ENCODE assay signal across 8 cellular contexts in genomic region chr5:55172051-55172899, GRCh38. TPM values are rescaled to one million over a fixed set of nuclear protein-coding genes. Genes with fewer than 3 reads are reported as not detected.
DNase-seq lines count a peak whose midpoint lies in the region; ATAC-seq and TF ChIP-seq lines count a peak whose summit lies in the region.

No MANE protein-coding gene starts in this region.

- H3K27ac Mint-ChIP-seq in activated T-helper 2 cell treated with anti-CD3 and anti-CD28 coated beads, Interferon-gamma antibody, Interleukin-2, Interleukin-4, amounts not matched to agents 10 μg/mL and 5 μg/mL and 100 μg/mL, durations not matched to agents 14 hours and 24 hours and 36 hours, result peak overlapping the region; percentile 36

- H3K36me3 Mint-ChIP-seq in activated T-helper 2 cell treated with anti-CD3 and anti-CD28 coated beads, Interferon-gamma antibody, Interleukin-2, Interleukin-4, amounts not matched to agents 10 μg/mL and 5 μg/mL and 100 μg/mL, durations not matched to agents 14 hours and 24 hours and 36 hours (ENCODE audit: low read depth), result no peaks in the 10 kb centered on the region

- H3K27me3 ChIP-seq in HAP-1 (ENCODE audit: low read depth) (no peaks in the 10 kb centered on the region), upper lobe of right lung (peaks cover 61% of the 10 kb centered on the region)

- H3K4me1 ChIP-seq in HAP-1 (peaks cover 34% of the 10 kb centered on the region), upper lobe of right lung (peaks cover 20% of the 10 kb centered on the region)

- H3K27ac ChIP-seq in upper lobe of right lung, result no peak overlapping the region

- in situ Hi-C loops in HAP-1 (cut with MboI; ENCODE audit: low sequenced_read_pairs), result loop anchor here (10.0 to 25.0 kb wide), 2 partner anchors 53 to 635 kb away; partner anchors contain the start of gene MCIDAS

- H3K27me3 Mint-ChIP-seq in activated T-helper 2 cell treated with anti-CD3 and anti-CD28 coated beads, Interferon-gamma antibody, Interleukin-2, Interleukin-4, amounts not matched to agents 10 μg/mL and 5 μg/mL and 100 μg/mL, durations not matched to agents 14 hours and 24 hours and 36 hours (ENCODE audit: low read depth), result peaks cover 66% of the 10 kb centered on the region

- intact Hi-C loops in activated T-helper 2 cell treated with anti-CD3 and anti-CD28 coated beads, Interferon-gamma antibody, Interleukin-2, Interleukin-4, amounts not matched to agents 10 μg/mL and 5 μg/mL and 100 μg/mL, durations not matched to agents 14 hours and 24 hours and 36 hours (cut with micrococcal nuclease), result loop anchor here (1.0 to 5.0 kb wide), 4 partner anchors 55 to 1030 kb away; partner anchors contain the start of gene MCIDAS
- intact Hi-C loops in upper lobe of right lung (cut with DNase I), result no loop called here

- peaks cover 34% of the 10 kb centered on the region for H3K4me1 Mint-ChIP-seq in activated T-helper 2 cell treated with anti-CD3 and anti-CD28 coated beads, Interferon-gamma antibody, Interleukin-2, Interleukin-4, amounts not matched to agents 10 μg/mL and 5 μg/mL and 100 μg/mL, durations not matched to agents 14 hours and 24 hours and 36 hours (ENCODE audit: low read depth)

- ATAC-seq in upper lobe of right lung, result peak; percentile 90

- H3K36me3 ChIP-seq in HAP-1 (replicated peaks) (no peaks in the 10 kb centered on the region), upper lobe of right lung (no peaks in the 10 kb centered on the region)

- peak; percentile 79 for TF ChIP-seq CTCF in fibroblast of villous mesenchyme (IDR thresholded peaks at IDR 0.05; ENCODE audit: insufficient read depth, low read depth, low read length)
- peak; percentile 87 for TF ChIP-seq CTCF in upper lobe of right lung (IDR thresholded peaks at IDR 0.05)

- DNase-seq in GDM1 (lab: John Stamatoyannopoulos, UW), result peak; percentile 61
- peak; percentile 70 to 86 for DNase-seq in HAP-1 (ENCODE audit: low spot score in 2 of 2)
- DNase-seq in LoVo (ENCODE audit: low spot score), result peak; percentile 87
- DNase-seq in RPMI7951 (ENCODE audit: low read depth), result peak; percentile 76
- peak; percentile 60 for DNase-seq in activated T-helper 2 cell treated with anti-CD3 and anti-CD28 coated beads, Interferon-gamma antibody, Interleukin-2, Interleukin-4, amounts not matched to agents 10 μg/mL and 5 μg/mL and 100 μg/mL, durations not matched to agents 14 hours and 24 hours and 36 hours (ENCODE audit: low spot score)
- peak; percentile 84 for DNase-seq in fibroblast of villous mesenchyme (ENCODE audit: low read depth)
- peak; percentile 37 for DNase-seq in non-pigmented ciliary epithelial cell (ENCODE audit: low read depth)
- no peak for DNase-seq in upper lobe of right lung

- no peaks in the 10 kb centered on the region for H3K9me3 Mint-ChIP-seq in activated T-helper 2 cell treated with anti-CD3 and anti-CD28 coated beads, Interferon-gamma antibody, Interleukin-2, Interleukin-4, amounts not matched to agents 10 μg/mL and 5 μg/mL and 100 μg/mL, durations not matched to agents 14 hours and 24 hours and 36 hours

- H3K9me3 ChIP-seq in HAP-1 (no peaks in the 10 kb centered on the region), upper lobe of right lung (no peaks in the 10 kb centered on the region)

- peak overlapping the region; percentile 37 for H3K4me3 ChIP-seq in HAP-1
- peak overlapping the region; percentile 64 for H3K4me3 ChIP-seq in fibroblast of villous mesenchyme (ENCODE audit: low read depth, low read length)
- H3K4me3 ChIP-seq in upper lobe of right lung, result peak overlapping the region; percentile 41

- peak overlapping the region; percentile 86 for H3K4me3 Mint-ChIP-seq in activated T-helper 2 cell treated with anti-CD3 and anti-CD28 coated beads, Interferon-gamma antibody, Interleukin-2, Interleukin-4, amounts not matched to agents 10 μg/mL and 5 μg/mL and 100 μg/mL, durations not matched to agents 14 hours and 24 hours and 36 hours (ENCODE audit: low read depth)

RNA-seq across cellular contexts. Expression of gene CDC20B, which starts 0.7 kb away (rescaled TPM):
- total RNA-seq in RPMI7951 (2014; rRNA removed; shearing (Covaris generic)), result not detected in 2 replicates
- 0.18 TPM in 1 of 2 replicates, not detected in the other for total RNA-seq in activated T-helper 2 cell treated with anti-CD3 and anti-CD28 coated beads, Interferon-gamma antibody, Interleukin-2, Interleukin-4, amounts not matched to agents 10 μg/mL and 5 μg/mL and 100 μg/mL, durations not matched to agents 14 hours and 24 hours and 36 hours
- not detected in 2 replicates for total RNA-seq in fibroblast of villous mesenchyme
- not detected for total RNA-seq in upper lobe of right lung

RNA-seq across cellular contexts. Expression of gene GPX8, which starts 12.3 kb away (rescaled TPM):
- total RNA-seq in RPMI7951 (2014; rRNA removed; shearing (Covaris generic)), result 99.8 and 116 TPM in 2 replicates
- total RNA-seq in activated T-helper 2 cell treated with anti-CD3 and anti-CD28 coated beads, Interferon-gamma antibody, Interleukin-2, Interleukin-4, amounts not matched to agents 10 μg/mL and 5 μg/mL and 100 μg/mL, durations not matched to agents 14 hours and 24 hours and 36 hours, result not detected in 2 replicates
- total RNA-seq in fibroblast of villous mesenchyme (133 and 182 TPM in 2 replicates), upper lobe of right lung (9.5 TPM)

RNA-seq across cellular contexts. Expression of gene MCIDAS, which starts 54.8 kb away (rescaled TPM):
- total RNA-seq in RPMI7951 (2014; rRNA removed; shearing (Covaris generic)), result under 0.01 and 0.20 TPM in 2 replicates
- not detected in 2 replicates for total RNA-seq in activated T-helper 2 cell treated with anti-CD3 and anti-CD28 coated beads, Interferon-gamma antibody, Interleukin-2, Interleukin-4, amounts not matched to agents 10 μg/mL and 5 μg/mL and 100 μg/mL, durations not matched to agents 14 hours and 24 hours and 36 hours
- total RNA-seq in fibroblast of villous mesenchyme (not detected in 2 replicates), upper lobe of right lung (not detected)
